Comparison of ENCODE assay signal across 18 cellular contexts in genomic region chr4:80077639-80078038, GRCh38. TPM values are rescaled to one million over a fixed set of nuclear protein-coding genes. Genes with fewer than 3 reads are reported as not detected.
A peak's percentile ranks its signal among the peaks of the same experiment; 100 is the strongest.
DNase-seq lines count a peak whose midpoint lies in the region; ATAC-seq and TF ChIP-seq lines count a peak whose summit lies in the region.
"Had no signal": no experiment of that assay in that cellular context is flagged by ENCODE, and none has a peak within 500 bp of the region (broad histone marks: within the 10 kb centered on the region; RNA-seq: fewer than 3 reads in every experiment).

No MANE protein-coding gene starts in this region.

- DNase-seq in activated CD4-positive, alpha-beta T cell treated with anti-CD3 and anti-CD28 coated beads, Interleukin-2, amount 10 ng/mL, durations not matched to agents 24 days and 14 days = no peak
- DNase-seq in activated CD4-positive, alpha-beta T cell treated with anti-CD3 and anti-CD28 coated beads, Interleukin-2, amount 50 U/mL, for 1 hour = no peak
- DNase-seq in EL (peak; percentile 46), RWPE2 (ENCODE audit: low spot score) (no peak), fibroblast of mammary gland (ENCODE audit: low read depth) (peak; percentile 49), NCI-H1694 treated with DMSO at 0.1 percent for 48 hours (lab: John Stamatoyannopoulos, UW) (no peak), NCI-H2196 (lab: John Stamatoyannopoulos, UW; ENCODE audit: unreplicated experiment) (no peak), left ventricle myocardium inferior (no peak)
- DNase-seq: ACHN, COR-L47, glutamatergic neuron, NCI-H1105, NCI-H345, nucleus accumbens, WERI-Rb-1 had no signal

- peaks cover 52% of the 10 kb centered on the region for H3K4me1 Mint-ChIP-seq in activated CD4-positive, alpha-beta T cell treated with anti-CD3 and anti-CD28 coated beads, Interleukin-2, amount 10 ng/mL, durations not matched to agents 24 days and 14 days

- peaks cover 8% of the 10 kb centered on the region for H3K36me3 Mint-ChIP-seq in activated CD4-positive, alpha-beta T cell treated with anti-CD3 and anti-CD28 coated beads, Interleukin-2, amount 10 ng/mL, durations not matched to agents 24 days and 14 days (ENCODE audit: low read depth)

- H3K9me3 ChIP-seq in RWPE2 (ENCODE audit: severe bottlenecking) (no peaks in the 10 kb centered on the region), left ventricle myocardium inferior (replicated peaks) (no peaks in the 10 kb centered on the region)

- no peaks in the 10 kb centered on the region for H3K27me3 Mint-ChIP-seq in activated CD4-positive, alpha-beta T cell treated with anti-CD3 and anti-CD28 coated beads, Interleukin-2, amount 10 ng/mL, durations not matched to agents 24 days and 14 days
- H3K27me3 Mint-ChIP-seq: stimulated activated naive CD8-positive, alpha-beta T cell treated with anti-CD3 and anti-CD28 coated beads, Interleukin-15, Interleukin-2, amounts not matched to agents 100 ng/mL and 50 ng/mL, for 24 hours had no signal

- H3K27me3 ChIP-seq in RWPE2 (ENCODE audit: insufficient read depth, poor library complexity, severe bottlenecking) = no peaks in the 10 kb centered on the region
- H3K27me3 ChIP-seq in left ventricle myocardium inferior (ENCODE audit: low read depth) = no peaks in the 10 kb centered on the region
- H3K27me3 ChIP-seq: cardiac muscle cell had no signal

- TF ChIP-seq CTCF in RWPE2 (IDR thresholded peaks at IDR 0.05; ENCODE audit: poor library complexity, severe bottlenecking) = no peak
- TF ChIP-seq CTCF in fibroblast of mammary gland (conservative IDR thresholded peaks at IDR 0.05; ENCODE audit: control insufficient read depth, insufficient read depth, low read depth, low read length) = no peak
- TF ChIP-seq CTCF in left ventricle myocardium inferior (IDR thresholded peaks at IDR 0.05; ENCODE audit: borderline replicate concordance) = no peak

- H3K9me3 Mint-ChIP-seq in activated CD4-positive, alpha-beta T cell treated with anti-CD3 and anti-CD28 coated beads, Interleukin-2, amount 10 ng/mL, durations not matched to agents 24 days and 14 days = peaks cover 34% of the 10 kb centered on the region
- H3K9me3 Mint-ChIP-seq: stimulated activated naive CD8-positive, alpha-beta T cell treated with anti-CD3 and anti-CD28 coated beads, Interleukin-15, Interleukin-2, amounts not matched to agents 100 ng/mL and 50 ng/mL, for 24 hours had no signal

- H3K4me3 Mint-ChIP-seq in activated CD4-positive, alpha-beta T cell treated with anti-CD3 and anti-CD28 coated beads, Interleukin-2, amount 10 ng/mL, durations not matched to agents 24 days and 14 days = no peak overlapping the region
- H3K4me3 Mint-ChIP-seq: stimulated activated naive CD8-positive, alpha-beta T cell treated with anti-CD3 and anti-CD28 coated beads, Interleukin-15, Interleukin-2, amounts not matched to agents 100 ng/mL and 50 ng/mL, for 24 hours had no signal

- H3K4me3 ChIP-seq in RWPE2 (ENCODE audit: severe bottlenecking) = no peak overlapping the region
- H3K4me3 ChIP-seq in fibroblast of mammary gland (ENCODE audit: control insufficient read depth, low read depth, low read length) = no peak overlapping the region
- no peak overlapping the region for H3K4me3 ChIP-seq in left ventricle myocardium inferior
- H3K4me3 ChIP-seq: cardiac muscle cell had no signal

- peak; percentile 32 for ATAC-seq in RWPE2 (ENCODE audit: low read depth)
- ATAC-seq: sciatic nerve had no signal

- intact Hi-C loops in activated CD4-positive, alpha-beta T cell treated with anti-CD3 and anti-CD28 coated beads, Interleukin-2, amount 10 ng/mL, durations not matched to agents 24 days and 14 days (cut with micrococcal nuclease) = loop anchor here (2.0 to 5.0 kb wide), 2 partner anchors 49 to 1420 kb away; no protein-coding TSS in a partner anchor
- intact Hi-C loops in left ventricle myocardium inferior (cut with micrococcal nuclease) = no loop called here

- H3K4me1 ChIP-seq in RWPE2 (ENCODE audit: insufficient read depth, poor library complexity, severe bottlenecking) = peaks cover 40% of the 10 kb centered on the region
- H3K4me1 ChIP-seq in left ventricle myocardium inferior = peaks cover 25% of the 10 kb centered on the region

- H3K27ac Mint-ChIP-seq in activated CD4-positive, alpha-beta T cell treated with anti-CD3 and anti-CD28 coated beads, Interleukin-2, amount 10 ng/mL, durations not matched to agents 24 days and 14 days = peak overlapping the region; percentile 48

- H3K27ac ChIP-seq in RWPE2 (ENCODE audit: poor library complexity, severe bottlenecking) = peak overlapping the region; percentile 80
- no peak overlapping the region for H3K27ac ChIP-seq in left ventricle myocardium inferior (replicated peaks)
- H3K27ac ChIP-seq: cardiac muscle cell, WERI-Rb-1 had no signal

- H3K36me3 ChIP-seq in RWPE2 (ENCODE audit: low read depth) = no peaks in the 10 kb centered on the region
- no peaks in the 10 kb centered on the region for H3K36me3 ChIP-seq in left ventricle myocardium inferior
- H3K36me3 ChIP-seq: cardiac muscle cell, WERI-Rb-1 had no signal

RNA-seq across cellular contexts. Expression of gene ANTXR2, which starts 4.6 kb away (rescaled TPM):
- 8.2 and 10.6 TPM in 2 replicates for total RNA-seq in activated CD4-positive, alpha-beta T cell treated with anti-CD3 and anti-CD28 coated beads, Interleukin-2, amount 10 ng/mL, durations not matched to agents 24 days and 14 days
- 42.4 TPM for total RNA-seq in left ventricle myocardium inferior

Comparison
In these comparisons a context has a peak if more than half of its experiments do, and no peak if none do; other contexts are left out.
1. DNase-seq: peak in EL (single experiment) and fibroblast of mammary gland (single experiment); none in activated CD4-positive, alpha-beta T cell treated with anti-CD3 and anti-CD28 coated beads, Interleukin-2, amount 10 ng/mL, durations not matched to agents 24 days and 14 days (single experiment), activated CD4-positive, alpha-beta T cell treated with anti-CD3 and anti-CD28 coated beads, Interleukin-2, amount 50 U/mL, for 1 hour (single experiment), RWPE2 (single experiment), NCI-H1694 treated with DMSO at 0.1 percent for 48 hours (single experiment), NCI-H2196 (single experiment) and left ventricle myocardium inferior (single experiment).